Comparison of ENCODE assay signal across 18 cellular contexts in the genomic region with DNA sequence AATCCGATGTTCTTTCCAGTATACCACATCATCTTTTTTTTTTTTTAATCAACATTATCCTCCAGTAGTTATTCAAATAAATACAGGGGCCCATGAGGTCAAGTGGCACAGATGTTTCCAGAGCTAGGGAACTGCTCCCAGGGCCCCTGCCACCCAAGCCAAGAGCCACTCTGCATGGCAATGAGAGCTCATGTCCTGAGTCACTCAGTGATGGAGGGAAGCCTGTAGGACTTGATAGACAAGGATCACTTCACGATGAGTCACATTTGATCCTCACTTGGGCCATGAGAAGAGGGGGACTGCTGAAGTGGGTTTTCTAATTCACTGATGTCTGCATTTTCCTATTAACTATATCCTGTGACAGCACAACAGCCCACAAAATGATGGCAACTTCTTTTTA.
"Had no signal": no experiment of that assay in that cellular context is flagged by ENCODE, and none has a peak within 500 bp of the region (broad histone marks: within the 10 kb centered on the region; RNA-seq: fewer than 3 reads in every experiment).

No MANE protein-coding gene starts in this region.

- H3K36me3 Mint-ChIP-seq: T-cell had no signal

- H3K27ac Mint-ChIP-seq: activated T-cell treated with anti-CD3 and anti-CD28 coated beads, Interleukin-2, amount 50 U/mL, for 72 hours; natural killer cell treated with Interleukin-12 subunit alpha and Interleukin-12 subunit beta and Interleukin-15 and Interleukin-18, amount 100 ng/mL, for 72 hours; T-cell had no signal

- DNase-seq: activated CD4-positive, alpha-beta T cell treated with anti-CD3 and anti-CD28 coated beads, Interleukin-2, amount 50 U/mL, for 1 hour; activated CD4-positive, CD25-positive, alpha-beta regulatory T cell treated with anti-CD3 and anti-CD28 coated beads, Interleukin-2, amount 50 U/mL, for 72 hours; activated CD8-positive, alpha-beta memory T cell treated with anti-CD3 and anti-CD28 coated beads, Interleukin-2, amount 50 U/mL, for 4 hours; activated effector memory CD4-positive, alpha-beta T cell treated with anti-CD3 and anti-CD28 coated beads, Interleukin-2, amount 50 U/mL, for 16 hours; activated naive CD4-positive, alpha-beta T cell treated with anti-CD3 and anti-CD28 coated beads, Interleukin-2, amount 50 U/mL, for 16 hours; activated T-cell treated with anti-CD3 and anti-CD28 coated beads, Interleukin-2, amount 50 U/mL, for 72 hours; aorta; brain microvascular endothelial cell; left colon; lower lobe of right lung; sigmoid colon; stimulated activated naive CD4-positive, alpha-beta T cell; T-cell; T-helper 9 cell; tibial artery had no signal

- H3K4me3 Mint-ChIP-seq: activated T-cell treated with anti-CD3 and anti-CD28 coated beads, Interleukin-2, amount 50 U/mL, for 72 hours; natural killer cell treated with Interleukin-12 subunit alpha and Interleukin-12 subunit beta and Interleukin-15 and Interleukin-18, amount 100 ng/mL, for 72 hours; T-cell had no signal

- H3K36me3 ChIP-seq: brain microvascular endothelial cell, esophagus muscularis mucosa, lower lobe of right lung, sigmoid colon, tibial artery had no signal

- ATAC-seq: activated T-cell treated with anti-CD3 and anti-CD28 coated beads, Interleukin-2, amount 50 U/mL, for 72 hours; left colon; lower lobe of right lung; natural killer cell treated with Interleukin-12 subunit alpha and Interleukin-12 subunit beta and Interleukin-15 and Interleukin-18, amount 100 ng/mL, for 72 hours; T-cell had no signal

- H3K4me1 Mint-ChIP-seq: T-cell had no signal

- H3K27ac ChIP-seq: brain microvascular endothelial cell, coronary artery, esophagus muscularis mucosa, lower lobe of right lung, sigmoid colon, tibial artery had no signal

- H3K9me3 ChIP-seq: esophagus muscularis mucosa, lower lobe of right lung, sigmoid colon, tibial artery had no signal

- H3K4me3 ChIP-seq: coronary artery, esophagus muscularis mucosa, lower lobe of right lung, sigmoid colon, tibial artery had no signal

- H3K27me3 ChIP-seq: brain microvascular endothelial cell, esophagus muscularis mucosa, sigmoid colon, tibial artery had no signal

- H3K4me1 ChIP-seq: lower lobe of right lung had no signal
